8 cellular contexts compared by ENCODE assay signal in the genomic region with DNA sequence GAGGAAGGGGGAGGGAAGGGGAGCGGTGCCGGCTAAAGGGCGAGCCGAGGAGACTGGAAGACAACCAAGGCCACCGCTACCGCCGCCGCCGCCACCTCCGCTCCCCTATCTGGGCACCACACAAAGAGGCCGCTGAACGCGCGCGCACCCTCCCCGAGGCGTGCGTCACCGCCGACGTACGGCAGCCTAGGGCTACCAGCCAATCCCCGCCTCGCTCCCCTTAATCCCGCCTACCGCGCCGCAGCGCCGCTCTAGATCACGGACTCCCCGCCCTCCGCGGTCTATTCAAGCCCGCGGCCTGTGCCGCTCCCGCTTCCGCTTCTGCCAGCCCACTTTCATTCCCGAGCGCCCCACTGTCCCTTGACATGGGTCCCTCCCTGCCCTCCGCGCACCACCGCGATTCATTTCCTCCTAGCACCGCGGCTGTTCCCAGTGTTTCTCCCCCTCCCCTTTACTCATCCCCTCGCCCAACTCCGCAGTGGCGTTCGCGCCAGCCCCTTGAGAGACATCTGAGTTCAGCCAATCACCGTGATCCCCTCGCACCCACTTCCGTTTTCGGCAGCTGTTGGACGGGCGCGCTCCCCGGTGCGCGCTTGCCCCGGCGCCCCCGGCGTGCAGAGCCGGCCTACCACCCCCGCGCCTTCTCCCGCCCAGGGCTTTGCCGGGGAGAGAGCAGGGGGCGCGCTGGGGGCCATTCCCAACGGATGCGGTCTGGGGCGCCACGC. TPM values are rescaled to one million over a fixed set of nuclear protein-coding genes. Genes with fewer than 3 reads are reported as not detected.
A peak's percentile ranks its signal among the peaks of the same experiment; 100 is the strongest.
DNase-seq lines count a peak whose midpoint lies in the region; ATAC-seq and TF ChIP-seq lines count a peak whose summit lies in the region.

A gene (minus strand): TSS at position 128 of the 725 bp plus-strand sequence. CDS start 297 bp downstream, outside the sequence.

- peak; percentile 92 to 94 for DNase-seq in AML-193 (lab: John Stamatoyannopoulos, UW)
- DNase-seq in NCI-H510A (lab: John Stamatoyannopoulos, UW) = peak; percentile 85
- peak; percentile 95 for DNase-seq in activated CD4-positive, alpha-beta T cell treated with anti-CD3 and anti-CD28 coated beads for 1 hour
- DNase-seq in cerebellum (ENCODE audit: low spot score) = peak; percentile 97
- peak; percentile 96 for DNase-seq in kidney glomerular epithelial cell (lab: John Stamatoyannopoulos, UW)
- peak; percentile 88 to 91 for DNase-seq in stimulated activated CD4-positive, alpha-beta T cell treated with anti-CD3 and anti-CD28 coated beads, Interleukin-1b, Interleukin-23, amount 100 ng/mL, for 1 hour (ENCODE audit: low read depth in 2 of 2)

- TF ChIP-seq POLR2A in GM19099 (IDR thresholded peaks at IDR 0.05; ENCODE audit: extremely low read depth, insufficient read length, low read depth) = peak; percentile 95

- peak; percentile 84 for ATAC-seq in HG03432 (IDR thresholded peaks at IDR 0.05; ENCODE audit: unreplicated experiment)

RNA-seq across cellular contexts. Expression of the gene that starts here (rescaled TPM):
- 39.9 TPM for total RNA-seq in cerebellum

Comparison
In these comparisons a context has a peak if more than half of its experiments do, and no peak if none do; other contexts are left out.
1. Peak in every context shown above with its lines: DNase-seq and ATAC-seq.